ENCODE assay signal across 1 cellular context in genomic region chr10:132651511-132652029, GRCh38.
TF ChIP-seq lines count a peak whose summit lies in the region.

No MANE protein-coding gene starts in this region.

TF ChIP-seq in K562, 482 proteins besides CTCF, POLR2A, EP300 and RAD21:
- 0 out of 2 replicates have a peak, but pooled peaks have one; percentile 39 for TF ChIP-seq ZNF263 (CRISPR knock-in tag; IDR thresholded peaks at IDR 0.05; ENCODE audit: borderline replicate concordance)
- no peak for TF ChIP-seq TEAD4 (IDR thresholded peaks at IDR 0.05; ENCODE audit: low read length)
- TF ChIP-seq TEAD4 (CRISPR knock-in tag; IDR thresholded peaks at IDR 0.05; ENCODE audit: borderline replicate concordance): no peak
